Comparison of ENCODE assay signal across 1 cellular context in the genomic region with DNA sequence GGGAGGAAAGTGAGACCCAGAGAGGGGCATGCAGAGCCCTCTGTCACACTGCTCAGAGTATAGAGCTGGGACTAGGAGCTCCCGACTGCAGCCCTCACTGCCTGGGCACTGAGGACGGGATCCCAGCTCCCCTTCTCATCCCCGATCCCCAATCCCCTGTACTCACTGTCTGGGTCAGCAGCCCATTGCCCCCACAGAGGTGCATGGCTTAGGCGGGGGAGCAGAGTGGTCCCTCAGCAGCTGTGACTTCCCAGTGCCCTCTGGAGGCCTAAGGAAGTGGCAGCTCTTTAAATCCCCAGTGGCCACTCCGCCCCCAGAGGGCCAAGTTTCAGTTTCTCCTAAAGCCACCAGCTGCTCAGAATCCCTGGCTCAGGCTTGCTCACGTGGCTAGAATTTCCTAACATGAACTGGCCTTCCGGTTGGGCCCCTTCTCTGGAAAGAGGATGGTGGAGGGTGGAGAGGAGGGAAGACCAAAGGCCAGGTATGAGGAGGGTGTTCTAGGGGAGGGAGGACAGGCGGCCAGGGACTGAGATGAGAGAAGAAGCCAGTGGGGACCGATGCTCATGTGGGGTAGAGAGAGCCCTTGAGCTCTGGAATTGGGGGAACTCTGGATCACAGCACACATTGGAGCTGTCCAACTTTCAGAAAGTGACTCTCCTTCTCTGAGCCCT.
A peak's percentile ranks its signal among the peaks of the same experiment; 100 is the strongest.
TF ChIP-seq lines count a peak whose summit lies in the region.

A gene with protein sequence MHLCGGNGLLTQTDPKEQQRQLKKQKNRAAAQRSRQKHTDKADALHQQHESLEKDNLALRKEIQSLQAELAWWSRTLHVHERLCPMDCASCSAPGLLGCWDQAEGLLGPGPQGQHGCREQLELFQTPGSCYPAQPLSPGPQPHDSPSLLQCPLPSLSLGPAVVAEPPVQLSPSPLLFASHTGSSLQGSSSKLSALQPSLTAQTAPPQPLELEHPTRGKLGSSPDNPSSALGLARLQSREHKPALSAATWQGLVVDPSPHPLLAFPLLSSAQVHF (minus strand): TSS at position 262 of the 671 bp plus-strand sequence. CDS start 57 bp downstream, at position 205.

TF ChIP-seq in HepG2, 621 proteins besides CTCF, POLR2A, EP300 and RAD21 (continued from another document):
- TF ChIP-seq ZNF362 (CRISPR knock-in tag; IDR thresholded peaks at IDR 0.05; ENCODE audit: borderline replicate concordance) (no peak), ZBTB38 (CRISPR knock-in tag; IDR thresholded peaks at IDR 0.05) (no peak), ZNF792 (CRISPR knock-in tag; IDR thresholded peaks at IDR 0.05) (peak; percentile 59; the same call in 1 of the 2 replicates), SMAD1 (CRISPR knock-in tag; IDR thresholded peaks at IDR 0.05; ENCODE audit: borderline replicate concordance, low read depth) (no peak), ZBED4 (CRISPR knock-in tag; IDR thresholded peaks at IDR 0.05; ENCODE audit: borderline replicate concordance) (peak; percentile 74; the same call in 1 of the 2 replicates), ZNF598 (CRISPR knock-in tag; IDR thresholded peaks at IDR 0.05; ENCODE audit: borderline replicate concordance) (peak; percentile 51; the same call in 1 of the 2 replicates), ZNF510 (CRISPR knock-in tag; IDR thresholded peaks at IDR 0.05; ENCODE audit: low read depth) (no peak), MLX (CRISPR knock-in tag; IDR thresholded peaks at IDR 0.05) (peak; percentile 90), ZSCAN9 (CRISPR knock-in tag; IDR thresholded peaks at IDR 0.05; ENCODE audit: borderline replicate concordance) (peak; percentile 78), ZSCAN20 (CRISPR knock-in tag; IDR thresholded peaks at IDR 0.05; ENCODE audit: borderline replicate concordance) (no peak), HDAC2 (CRISPR knock-in tag; IDR thresholded peaks at IDR 0.05) (peak; percentile 80), ZNF720 (CRISPR knock-in tag; IDR thresholded peaks at IDR 0.05) (no peak), ARNTL (CRISPR knock-in tag; IDR thresholded peaks at IDR 0.05) (peak; percentile 98), ZNF605 (CRISPR knock-in tag; IDR thresholded peaks at IDR 0.05) (peak; percentile 78; the same call in 1 of the 2 replicates), KLF15 (CRISPR knock-in tag; IDR thresholded peaks at IDR 0.05; ENCODE audit: borderline replicate concordance) (no peak), FOXK1 (CRISPR knock-in tag; IDR thresholded peaks at IDR 0.05; ENCODE audit: borderline replicate concordance, low read depth) (peak; percentile 48; the same call in 1 of the 2 replicates), BCLAF1 (IDR thresholded peaks at IDR 0.05) (no peak), KDM2A (CRISPR knock-in tag; IDR thresholded peaks at IDR 0.05; ENCODE audit: borderline replicate concordance, low read depth) (0 out of 2 replicates have a peak, but pooled peaks have one; percentile 51), ZNF572 (CRISPR knock-in tag; IDR thresholded peaks at IDR 0.05) (no peak), ZNF709 (CRISPR knock-in tag; IDR thresholded peaks at IDR 0.05) (0 out of 2 replicates have a peak, but pooled peaks have one; percentile 63), MXI1 (IDR thresholded peaks at IDR 0.05; ENCODE audit: borderline replicate concordance, low read depth, low read length) (peak; percentile 67; the same call in 1 of the 3 replicates), RBAK (CRISPR knock-in tag; IDR thresholded peaks at IDR 0.05) (no peak)
- TF ChIP-seq, protein P1, sequence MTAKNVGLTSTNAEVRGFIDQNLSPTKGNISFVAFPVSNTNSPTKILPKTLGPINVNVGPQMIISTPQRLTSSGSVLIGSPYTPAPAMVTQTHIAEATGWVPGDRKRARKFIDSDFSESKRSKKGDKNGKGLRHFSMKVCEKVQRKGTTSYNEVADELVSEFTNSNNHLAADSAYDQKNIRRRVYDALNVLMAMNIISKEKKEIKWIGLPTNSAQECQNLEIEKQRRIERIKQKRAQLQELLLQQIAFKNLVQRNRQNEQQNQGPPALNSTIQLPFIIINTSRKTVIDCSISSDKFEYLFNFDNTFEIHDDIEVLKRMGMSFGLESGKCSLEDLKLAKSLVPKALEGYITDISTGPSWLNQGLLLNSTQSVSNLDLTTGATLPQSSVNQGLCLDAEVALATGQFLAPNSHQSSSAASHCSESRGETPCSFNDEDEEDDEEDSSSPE (CRISPR knock-in tag; IDR thresholded peaks at IDR 0.05): peak; percentile 48; the same call in 1 of the 2 replicates
- TF ChIP-seq, protein P2, sequence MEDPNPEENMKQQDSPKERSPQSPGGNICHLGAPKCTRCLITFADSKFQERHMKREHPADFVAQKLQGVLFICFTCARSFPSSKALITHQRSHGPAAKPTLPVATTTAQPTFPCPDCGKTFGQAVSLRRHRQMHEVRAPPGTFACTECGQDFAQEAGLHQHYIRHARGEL (CRISPR knock-in tag; IDR thresholded peaks at IDR 0.05): no peak
TF ChIP-seq in HepG2: peak in this region for 228.
